In the genomic region with DNA sequence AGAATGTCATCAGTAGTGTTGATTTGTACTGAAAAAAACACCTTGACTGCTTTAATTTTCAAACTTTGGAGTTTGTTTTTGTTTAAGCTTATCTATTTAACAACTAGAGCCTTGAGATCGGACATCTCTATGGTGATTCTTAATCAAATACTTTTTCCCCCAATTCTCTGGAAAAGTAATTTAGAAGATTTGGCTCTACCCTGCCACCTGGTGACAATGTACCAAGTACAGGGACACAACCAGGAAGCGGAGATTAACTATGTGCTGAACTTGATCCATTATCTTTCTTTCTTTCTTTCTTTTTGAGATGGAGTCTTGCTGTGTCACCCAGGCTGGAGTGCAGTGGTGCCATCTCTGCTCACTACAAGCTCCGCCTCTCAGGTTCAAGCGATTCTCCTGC, we compare ENCODE assay signal across 14 cellular contexts. TPM values are rescaled to one million over a fixed set of nuclear protein-coding genes. Genes with fewer than 3 reads are reported as not detected.
A peak's percentile ranks its signal among the peaks of the same experiment; 100 is the strongest.
DNase-seq lines count a peak whose midpoint lies in the region; ATAC-seq, FAIRE-seq and TF ChIP-seq lines count a peak whose summit lies in the region.
"Had no signal": no experiment of that assay in that cellular context is flagged by ENCODE, and none has a peak within 500 bp of the region (broad histone marks: within the 10 kb centered on the region; RNA-seq: fewer than 3 reads in every experiment).

No MANE protein-coding gene starts in this region.

- peak; percentile 20; the same call in 1 of the 2 replicates for TF ChIP-seq RAD21 in Ishikawa (IDR thresholded peaks at IDR 0.05; ENCODE audit: low read depth)
- TF ChIP-seq RAD21 in HepG2 (CRISPR knock-in tag; IDR thresholded peaks at IDR 0.05): 0 out of 2 replicates have a peak, but pooled peaks have one; percentile 19

- CTCF ChIA-PET in HepG2 (lab: Yijun Ruan, JAX; ENCODE audit: low intra/inter-chr PET ratio, low total read pairs): interaction anchor here (1.4 kb wide), 1 partner anchor 99 kb away, joined by 11 read pairs; a partner anchor contains a TSS

- intact Hi-C loops in HepG2 (cut with micrococcal nuclease; ENCODE audit: unreplicated experiment): loop anchor here (1.0 kb wide), 1 partner anchor 99 kb away; no protein-coding TSS in a partner anchor

- POLR2A ChIA-PET in HepG2 (lab: Yijun Ruan, JAX): no interaction called here

- BruUV-seq in HepG2 (replicated peaks; lab: Mats Ljungman, UMichigan): no TSS peak

- FAIRE-seq in A204.1 (lab: Jason Lieb, UNC) (peak; percentile 59), HepG2 (lab: Jason Lieb, UNC) (peak; percentile 8)

- H3K4me1 ChIP-seq in HepG2 (ENCODE audit: insufficient read depth, low read length): no peaks in the 10 kb centered on the region
- H3K4me1 ChIP-seq: right atrium auricular region, tibial nerve had no signal

- H3K79me2 ChIP-seq in HepG2 (ENCODE audit: insufficient read depth, low read length): no peaks in the 10 kb centered on the region

- in situ Hi-C loops in astrocyte of the spinal cord (cut with HindIII; ENCODE audit: low sequenced_read_pairs) (no loop called here), HepG2 (cut with HindIII; ENCODE audit: extremely low pct_ligation_motif_present, low pct_unique_long_range_greater_than_20kb) (no loop called here)

- no peak for TF ChIP-seq POLR2A in HepG2 (IDR thresholded peaks at IDR 0.05; ENCODE audit: insufficient read depth in 1 of 2, low read depth in 2 of 2, low read length in 2 of 2)

- no peak overlapping the region for H3K4me3 ChIP-seq in astrocyte of the spinal cord (ENCODE audit: low read depth, low read length)
- no peak overlapping the region for H3K4me3 ChIP-seq in HepG2 (replicated peaks in 1 of 3; ENCODE audit: insufficient read depth in 1 of 3, low read depth in 2 of 3, low read length in 3 of 3)
- H3K4me3 ChIP-seq: right atrium auricular region, tibial nerve had no signal

- ATAC-seq in HepG2: no peak
- ATAC-seq in GM18868 (IDR thresholded peaks at IDR 0.05; ENCODE audit: unreplicated experiment): no peak
- ATAC-seq in GM19395 (IDR thresholded peaks at IDR 0.05; ENCODE audit: unreplicated experiment): no peak
- ATAC-seq in GM21737 (IDR thresholded peaks at IDR 0.05; ENCODE audit: unreplicated experiment): no peak

- H4K20me1 ChIP-seq in HepG2 (ENCODE audit: insufficient read depth, low read length): no peaks in the 10 kb centered on the region

- TF ChIP-seq EP300 in Ishikawa (IDR thresholded peaks at IDR 0.05; ENCODE audit: borderline replicate concordance): no peak
- no peak for TF ChIP-seq EP300 in HepG2 (IDR thresholded peaks at IDR 0.05; ENCODE audit: low read depth in 2 of 2, low read length in 2 of 2)
- no peak for TF ChIP-seq EP300 in HepG2 (CRISPR knock-in tag; IDR thresholded peaks at IDR 0.05; ENCODE audit: borderline replicate concordance)

- no peak for DNase-seq in astrocyte of the spinal cord (ENCODE audit: low read depth, low spot score)
- peak; percentile 8 for DNase-seq in HepG2 (ENCODE audit: low spot score)
- DNase-seq in cortex of kidney (lab: John Stamatoyannopoulos, UW): no peak
- DNase-seq: activated naive CD8-positive, alpha-beta T cell treated with anti-CD3 and anti-CD28 coated beads, Interleukin-2, amount 10 ng/mL, durations not matched to agents 7 days and 5 days; GDM1; GOT3 had no signal

- H3K27me3 ChIP-seq in HepG2 (ENCODE audit: control insufficient read depth in 1 of 2, insufficient read depth in 2 of 2, low read length in 2 of 2): no peaks in the 10 kb centered on the region
- H3K27me3 ChIP-seq: right atrium auricular region, tibial nerve had no signal

- WGBS in HepG2 (ENCODE audit: low lambda C conversion rate): 82% methylated on average over 4 of the region's 4 CpGs

- peak; percentile 27 for TF ChIP-seq CTCF in astrocyte of the spinal cord (IDR thresholded peaks at IDR 0.05; ENCODE audit: low read depth, low read length)
- 0 out of 2 replicates have a peak, but pooled peaks have one; percentile 35 for TF ChIP-seq CTCF in HepG2 (CRISPR knock-in tag; IDR thresholded peaks at IDR 0.05)

- H3K36me3 ChIP-seq in HepG2 (replicated peaks in 1 of 2; ENCODE audit: control insufficient read depth in 1 of 2, insufficient read depth in 2 of 2, low read length in 2 of 2): no peaks in the 10 kb centered on the region
- H3K36me3 ChIP-seq: right atrium auricular region, tibial nerve had no signal

- H2AFZ ChIP-seq in HepG2 (ENCODE audit: low read length): no peak overlapping the region

- H3K9ac ChIP-seq in HepG2 (ENCODE audit: insufficient read depth, low read depth, low read length): no peak overlapping the region

- H3K4me2 ChIP-seq in HepG2 (ENCODE audit: low read depth, low read length): no peak overlapping the region

- H3K9me3 ChIP-seq in HepG2 (ENCODE audit: low read length): peaks cover 18% of the 10 kb centered on the region

- no peak overlapping the region for H3K27ac ChIP-seq in HepG2 (ENCODE audit: extremely low read length, insufficient read depth, low read length)
- H3K27ac ChIP-seq: right atrium auricular region, tibial nerve had no signal

TF ChIP-seq in Ishikawa, 13 proteins besides CTCF, POLR2A, EP300 and RAD21:
- TF ChIP-seq CREB1 (IDR thresholded peaks at IDR 0.05; ENCODE audit: low read depth): no peak
- no peak for TF ChIP-seq CEBPB (IDR thresholded peaks at IDR 0.05)

TF ChIP-seq in HepG2, 621 proteins besides CTCF, POLR2A, EP300 and RAD21:
- TF ChIP-seq STAG1 (CRISPR knock-in tag; IDR thresholded peaks at IDR 0.05): peak; percentile 46
- no peak for TF ChIP-seq NPAS2 (CRISPR knock-in tag; IDR thresholded peaks at IDR 0.05; ENCODE audit: borderline replicate concordance)
- TF ChIP-seq SALL1 (CRISPR knock-in tag; IDR thresholded peaks at IDR 0.05): no peak
- peak; percentile 49; the same call in 1 of the 2 replicates for TF ChIP-seq SMC3 (IDR thresholded peaks at IDR 0.05; ENCODE audit: low read length)
- TF ChIP-seq, protein P1, sequence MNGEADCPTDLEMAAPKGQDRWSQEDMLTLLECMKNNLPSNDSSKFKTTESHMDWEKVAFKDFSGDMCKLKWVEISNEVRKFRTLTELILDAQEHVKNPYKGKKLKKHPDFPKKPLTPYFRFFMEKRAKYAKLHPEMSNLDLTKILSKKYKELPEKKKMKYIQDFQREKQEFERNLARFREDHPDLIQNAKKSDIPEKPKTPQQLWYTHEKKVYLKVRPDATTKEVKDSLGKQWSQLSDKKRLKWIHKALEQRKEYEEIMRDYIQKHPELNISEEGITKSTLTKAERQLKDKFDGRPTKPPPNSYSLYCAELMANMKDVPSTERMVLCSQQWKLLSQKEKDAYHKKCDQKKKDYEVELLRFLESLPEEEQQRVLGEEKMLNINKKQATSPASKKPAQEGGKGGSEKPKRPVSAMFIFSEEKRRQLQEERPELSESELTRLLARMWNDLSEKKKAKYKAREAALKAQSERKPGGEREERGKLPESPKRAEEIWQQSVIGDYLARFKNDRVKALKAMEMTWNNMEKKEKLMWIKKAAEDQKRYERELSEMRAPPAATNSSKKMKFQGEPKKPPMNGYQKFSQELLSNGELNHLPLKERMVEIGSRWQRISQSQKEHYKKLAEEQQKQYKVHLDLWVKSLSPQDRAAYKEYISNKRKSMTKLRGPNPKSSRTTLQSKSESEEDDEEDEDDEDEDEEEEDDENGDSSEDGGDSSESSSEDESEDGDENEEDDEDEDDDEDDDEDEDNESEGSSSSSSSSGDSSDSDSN (CRISPR knock-in tag; IDR thresholded peaks at IDR 0.05): no peak
- no peak for TF ChIP-seq ZNF333 (CRISPR knock-in tag; IDR thresholded peaks at IDR 0.05; ENCODE audit: borderline replicate concordance)
- TF ChIP-seq RFX5 (IDR thresholded peaks at IDR 0.05; ENCODE audit: low read depth, low read length): no peak

RNA-seq across cellular contexts. Expression of a gene that starts 30.8 kb away (rescaled TPM):
- 1.3 and 2.2 TPM in 2 replicates for total RNA-seq in HepG2 (2016; rRNA removed; fragmentation: Illumina TruSeq; extraction: Trizol)
- 0.51 and 0.62 TPM in 2 replicates for total RNA-seq in HepG2 (2016; cell fraction: cytosol; rRNA removed; fragmentation: Illumina TruSeq; extraction: Trizol; ENCODE audit: low read depth)
- 1.5 and 2.1 TPM in 2 replicates for total RNA-seq in HepG2 (2016; cell fraction: insoluble cytoplasmic fraction; rRNA removed; fragmentation: Illumina TruSeq; extraction: Trizol)
- 0.62 and 0.68 TPM in 2 replicates for total RNA-seq in HepG2 (2016; cell fraction: membrane; rRNA removed; fragmentation: Illumina TruSeq; extraction: Trizol)
- total RNA-seq in HepG2 (2016; cell fraction: nucleus; rRNA removed; fragmentation: Illumina TruSeq; extraction: Trizol): 1.9 and 2.7 TPM in 2 replicates
- 1.6 and 1.7 TPM in 2 replicates for polyA plus RNA-seq in HepG2 (2011; rRNA removed)
- polyA plus RNA-seq in HepG2 (2011; cell fraction: cytosol; rRNA removed): 0.46 and 0.50 TPM in 2 replicates
- 12.7 and 14.2 TPM in 2 replicates for polyA plus RNA-seq in HepG2 (2011; cell fraction: nucleus; rRNA removed)
- polyA plus RNA-seq in HepG2 (2012): 0.60 and 1.5 TPM in 2 replicates
- 0.05 and 0.12 TPM in 2 replicates for polyA plus RNA-seq in HepG2 (2016; cell fraction: cytosol; fragmentation: Illumina TruSeq; extraction: Trizol; ENCODE audit: low read depth)
- 0.89 and 1.0 TPM in 2 replicates for polyA plus RNA-seq in HepG2 (2016; cell fraction: insoluble cytoplasmic fraction; fragmentation: Illumina TruSeq; extraction: Trizol; ENCODE audit: low read depth)
- polyA plus RNA-seq in HepG2 (2016; cell fraction: membrane; fragmentation: Illumina TruSeq; extraction: Trizol; ENCODE audit: low read depth): 0.13 and 0.21 TPM in 2 replicates
- 6.2 and 6.6 TPM in 2 replicates for polyA plus RNA-seq in HepG2 (2016; cell fraction: nucleus; fragmentation: Illumina TruSeq; extraction: Trizol; ENCODE audit: insufficient read depth, low read depth)
- polyA minus RNA-seq in HepG2 (2011; rRNA and poly(A)+ RNA removed; ENCODE audit: low replicate concordance): 1.6 and 8.7 TPM in 2 replicates
- 0.79 and 0.97 TPM in 2 replicates for polyA minus RNA-seq in HepG2 (2011; cell fraction: cytosol; rRNA and poly(A)+ RNA removed)
- 1.3 and 2.4 TPM in 2 replicates for polyA minus RNA-seq in HepG2 (2011; cell fraction: nucleus; rRNA and poly(A)+ RNA removed)
- polyA plus RNA-seq: IgD-negative memory B cell had no signal
